Comparison of ENCODE assay signal across 33 cellular contexts in the genomic region with DNA sequence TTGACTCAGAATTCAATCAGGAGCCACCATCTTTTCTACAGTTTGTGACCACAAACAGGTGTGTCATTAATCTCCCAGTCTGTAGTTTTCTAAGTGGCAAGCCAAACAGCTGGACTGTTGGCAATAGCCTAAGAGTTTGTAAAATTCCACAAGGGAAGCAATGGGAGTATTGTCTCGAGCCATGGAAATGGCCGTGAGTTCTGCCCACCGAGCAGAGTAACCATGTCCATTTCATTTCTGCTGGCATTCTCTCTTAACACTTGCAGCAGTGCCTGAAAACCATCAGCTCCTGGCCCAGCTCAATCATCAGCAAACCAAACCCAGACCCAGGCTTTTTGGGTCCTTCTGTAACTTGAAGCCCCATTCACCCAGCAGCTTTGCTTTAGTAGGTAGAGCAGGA.
"Had no signal": no experiment of that assay in that cellular context is flagged by ENCODE, and none has a peak within 500 bp of the region (broad histone marks: within the 10 kb centered on the region; RNA-seq: fewer than 3 reads in every experiment).

No MANE protein-coding gene starts in this region.

- H3K4me3 ChIP-seq: adrenal gland, body of pancreas, breast epithelium had no signal

- H3K9me3 ChIP-seq: adrenal gland, body of pancreas, breast epithelium had no signal

- DNase-seq: activated B cell treated with CpG ODN at 0.5 μM for 24 hours; activated CD4-positive, alpha-beta memory T cell treated with anti-CD3 and anti-CD28 coated beads for 36 hours; activated CD4-positive, alpha-beta T cell treated with anti-CD3 and anti-CD28 coated beads for 4 hours; activated CD4-positive, alpha-beta T cell treated with anti-CD3 and anti-CD28 coated beads, Interleukin-2, amount 10 ng/mL, durations not matched to agents 24 days and 14 days; activated CD4-positive, alpha-beta T cell treated with anti-CD3 and anti-CD28 coated beads, Interleukin-2, amount 50 U/mL, for 1 hour; activated CD4-positive, alpha-beta T cell treated with anti-CD3 and anti-CD28 coated beads, Interleukin-2, amount 50 U/mL, for 4 hours; activated CD4-positive, CD25-positive, alpha-beta regulatory T cell treated with anti-CD3 and anti-CD28 coated beads, Interleukin-2, amount 50 U/mL, for 72 hours; activated CD8-positive, alpha-beta memory T cell treated with anti-CD3 and anti-CD28 coated beads, Interleukin-2, amount 50 U/mL, for 4 hours; activated CD8-positive, alpha-beta T cell treated with anti-CD3 and anti-CD28 coated beads for 36 hours; activated effector memory CD4-positive, alpha-beta T cell treated with anti-CD3 and anti-CD28 coated beads, Interleukin-2, amount 50 U/mL, for 16 hours; activated gamma-delta T cell treated with Interleukin-2 at 50 U/mL for 16 hours; activated naive CD4-positive, alpha-beta T cell; activated naive CD4-positive, alpha-beta T cell treated with anti-CD3 and anti-CD28 coated beads for 36 hours; activated naive CD4-positive, alpha-beta T cell treated with anti-CD3 and anti-CD28 coated beads, Interleukin-2, amount 50 U/mL, for 16 hours; activated naive CD8-positive, alpha-beta T cell treated with anti-CD3 and anti-CD28 coated beads for 36 hours; activated T-cell treated with anti-CD3 and anti-CD28 coated beads for 4 hours; activated T-cell treated with anti-CD3 and anti-CD28 coated beads, Interleukin-2, amount 50 U/mL, for 1 hour; activated T-cell treated with anti-CD3 and anti-CD28 coated beads, Interleukin-2, amount 50 U/mL, for 4 hours; activated T-cell treated with anti-CD3 and anti-CD28 coated beads, Interleukin-2, amount 50 U/mL, for 72 hours; adrenal gland; amniotic stem cell; aorta; body of pancreas; brain microvascular endothelial cell; central memory CD4-positive, alpha-beta T cell; T-helper 2 cell; T-helper 9 cell had no signal

- H3K4me1 ChIP-seq: adrenal gland, body of pancreas, breast epithelium had no signal

- H3K27ac ChIP-seq: adrenal gland, body of pancreas, brain microvascular endothelial cell, breast epithelium, VCaP had no signal

- H3K27me3 ChIP-seq: adrenal gland, body of pancreas, brain microvascular endothelial cell, breast epithelium had no signal

- FAIRE-seq: astrocyte, TTC549 had no signal

- ATAC-seq: activated CD8-positive, alpha-beta T cell treated with anti-CD3 and anti-CD28 coated beads for 36 hours; activated naive CD4-positive, alpha-beta T cell treated with anti-CD3 and anti-CD28 coated beads, Interleukin-2, amount 50 U/mL, for 72 hours; activated T-cell treated with anti-CD3 and anti-CD28 coated beads, Interleukin-2, amount 50 U/mL, for 4 hours; activated T-cell treated with anti-CD3 and anti-CD28 coated beads, Interleukin-2, amount 50 U/mL, for 72 hours; activated T-helper 17 cell treated with anti-CD3 and anti-CD28 coated beads, Interleukin-2, amount 50 U/mL, for 72 hours; body of pancreas had no signal

- H3K36me3 ChIP-seq: adrenal gland, brain microvascular endothelial cell, breast epithelium had no signal
